Comparison of ENCODE assay signal across 9 cellular contexts in genomic region chr5:136030956-136031611, GRCh38. TPM values are rescaled to one million over a fixed set of nuclear protein-coding genes. Genes with fewer than 3 reads are reported as not detected.
DNase-seq lines count a peak whose midpoint lies in the region; ATAC-seq, FAIRE-seq and TF ChIP-seq lines count a peak whose summit lies in the region.
"Had no signal": no experiment of that assay in that cellular context is flagged by ENCODE, and none has a peak within 500 bp of the region (broad histone marks: within the 10 kb centered on the region; RNA-seq: fewer than 3 reads in every experiment).

No MANE protein-coding gene starts in this region.

- TF ChIP-seq POLR2A in GM12878 (IDR thresholded peaks at IDR 0.05; ENCODE audit: low read depth, low read length) = no peak

- in situ Hi-C loops in GM12878 (cut with MboI) = no loop called here

- no peaks in the 10 kb centered on the region for H4K20me1 ChIP-seq in GM12878 (ENCODE audit: control insufficient read depth, insufficient read depth)

- no peak overlapping the region for H4K12ac ChIP-seq in trophoblast cell (ENCODE audit: low read depth, low read length)

- H2AFZ ChIP-seq in GM12878 (ENCODE audit: control insufficient read depth, low read depth, low read length) (no peak overlapping the region), trophoblast cell (ENCODE audit: insufficient read depth, low read length, poor library complexity) (no peak overlapping the region)

- peak; percentile 59 for FAIRE-seq in GM12878 (lab: Jason Lieb, UNC)
- FAIRE-seq: G401.6 had no signal

- H3K36me3 ChIP-seq in GM12878 (ENCODE audit: control insufficient read depth in 2 of 2, insufficient read depth in 2 of 2, low read length in 1 of 2) = no peaks in the 10 kb centered on the region
- H3K36me3 ChIP-seq in trophoblast cell (ENCODE audit: control insufficient read depth in 1 of 2, insufficient read depth in 2 of 2, low read length in 2 of 2) = peaks cover 38 to 57% of the 10 kb centered on the region in 2 experiments

- no peak overlapping the region for H2BK12ac ChIP-seq in trophoblast cell (ENCODE audit: low read length)

- DNase-seq in GM12878 (ENCODE audit: low read depth, low spot score) (peak; percentile 57), trophoblast cell (no peak), DMS153 treated with DMSO at 0.1 percent for 48 hours (lab: John Stamatoyannopoulos, UW; ENCODE audit: unreplicated experiment) (no peak), KG1 (lab: John Stamatoyannopoulos, UW) (no peak)
- DNase-seq in activated naive CD4-positive, alpha-beta T cell treated with anti-CD3 and anti-CD28 coated beads, Interleukin-2, amount 50 U/mL, for 16 hours = no peak
- DNase-seq in activated CD4-positive, alpha-beta T cell treated with anti-CD3 and anti-CD28 coated beads for 1 hour = no peak

- H3K9me3 ChIP-seq in GM12878 (replicated peaks; ENCODE audit: control insufficient read depth, insufficient read depth, low read length) (no peaks in the 10 kb centered on the region; the same call in 2 of the 3 replicates), trophoblast cell (ENCODE audit: insufficient read depth, low read depth, low read length) (no peaks in the 10 kb centered on the region)

- POLR2A ChIA-PET in GM12878 (lab: Charles Lee) = interaction anchor here (0.5 kb wide), 1 partner anchor 1151 kb away, joined by 3 read pairs; no protein-coding TSS in a partner anchor

- no peak overlapping the region for H2BK5ac ChIP-seq in trophoblast cell (ENCODE audit: low read depth, low read length, poor library complexity)

- H3K79me2 ChIP-seq in GM12878 (ENCODE audit: control insufficient read depth, insufficient read depth, low read length) (no peaks in the 10 kb centered on the region), trophoblast cell (ENCODE audit: control insufficient read depth, insufficient read depth, low read length, poor library complexity) (peaks cover 25% of the 10 kb centered on the region)

- SMC1A ChIA-PET in GM12878 (lab: Charles Lee; ENCODE audit: uncharacterized antibody, unreplicated experiment) = interaction anchor here (1.3 to 4.1 kb wide), 3 partner anchors 12 to 47 kb away, joined by 3 to 14 read pairs (median 5); no protein-coding TSS in a partner anchor

- H3K9ac ChIP-seq in GM12878 (ENCODE audit: control insufficient read depth, insufficient read depth, low read length) (no peak overlapping the region), trophoblast cell (ENCODE audit: low read length) (peak overlapping the region; percentile 97)

- peak overlapping the region; percentile 23 for H4K8ac ChIP-seq in trophoblast cell (ENCODE audit: low read depth, low read length)

- H3K4me1 ChIP-seq in GM12878 (ENCODE audit: control insufficient read depth, insufficient read depth, low read length) = peaks cover 11% of the 10 kb centered on the region; the same call in 1 of the 2 replicates
- peaks cover 23 to 38% of the 10 kb centered on the region in 2 experiments for H3K4me1 ChIP-seq in trophoblast cell (ENCODE audit: control insufficient read depth in 1 of 2, insufficient read depth in 2 of 2, low read length in 2 of 2)

- ATAC-seq in GM18858 (IDR thresholded peaks at IDR 0.05; ENCODE audit: unreplicated experiment) = peak; percentile 64
- ATAC-seq in HG02870 (IDR thresholded peaks at IDR 0.05; ENCODE audit: unreplicated experiment) = peak; percentile 96
- ATAC-seq in GM12878 = peak; percentile 90

- peaks cover 21% of the 10 kb centered on the region for H3K79me1 ChIP-seq in trophoblast cell (ENCODE audit: low read length)

- RAD21 ChIA-PET in GM12878 (lab: Charles Lee; ENCODE audit: unreplicated experiment) = interaction anchor here (1.1 to 1.5 kb wide), 4 partner anchors 12 to 50 kb away, joined by 3 to 7 read pairs (median 3); no protein-coding TSS in a partner anchor

- WGBS in GM12878 (ENCODE audit: insufficient coverage, insufficient replicate concordance, low lambda C conversion rate, missing lambda C conversion rate) = 2% methylated on average over 8 of the region's 8 CpGs
- WGBS in trophoblast cell (ENCODE audit: extremely low coverage, insufficient coverage, insufficient read length) = no CpG with 5 or more reads among the region's 8 CpGs

- peak overlapping the region; percentile 21 for H3K4ac ChIP-seq in trophoblast cell (ENCODE audit: low read depth, low read length)

- H3K23ac ChIP-seq in trophoblast cell (ENCODE audit: low read length) = peak overlapping the region; percentile 18

- no peak for TF ChIP-seq CTCF in GM12878 (IDR thresholded peaks at IDR 0.05 in 2 of 3, conservative IDR thresholded peaks at IDR 0.05 in 1 of 3; ENCODE audit: control insufficient read depth in 2 of 3, extremely low read depth in 1 of 3, insufficient read depth in 1 of 3, low read depth in 3 of 3, low read length in 3 of 3)

- intact Hi-C loops in GM12878 (cut with micrococcal nuclease; ENCODE audit: unreplicated experiment) = no loop called here

- H3K4me3 ChIP-seq in GM12878 (no peak overlapping the region), trophoblast cell (ENCODE audit: low read depth, low read length) (peak overlapping the region; percentile 44)

- no peak overlapping the region for H2AK5ac ChIP-seq in trophoblast cell (ENCODE audit: low read length)

- H3K18ac ChIP-seq in trophoblast cell (ENCODE audit: low read length) = peak overlapping the region; percentile 76

- H3K4me2 ChIP-seq in GM12878 (ENCODE audit: control insufficient read depth, insufficient read depth) (peak overlapping the region; percentile 11; the same call in 1 of the 2 replicates), trophoblast cell (ENCODE audit: low read length) (peak overlapping the region; percentile 66)

- BruUV-seq in GM12878 (replicated peaks; lab: Mats Ljungman, UMichigan) = no TSS peak

- TF ChIP-seq EP300 in GM12878 (IDR thresholded peaks at IDR 0.05; ENCODE audit: borderline replicate concordance in 1 of 2, control insufficient read depth in 1 of 2, low read depth in 2 of 2, low read length in 2 of 2) = no peak

- TF ChIP-seq RAD21 in GM12878 (IDR thresholded peaks at IDR 0.05; ENCODE audit: insufficient read depth, low read depth, low read length) = no peak

- CTCF ChIA-PET in GM12878 (lab: Yijun Ruan, JAX) = interaction anchor here (0.6 to 3.3 kb wide), 10 partner anchors 8 to 245 kb away, joined by 3 to 10 read pairs (median 3); partner anchors contain the start of gene SMAD5

- no peak overlapping the region for H4K91ac ChIP-seq in trophoblast cell (ENCODE audit: low read depth, low read length)

- no peak overlapping the region for H3K14ac ChIP-seq in trophoblast cell (ENCODE audit: low read length)

- H3K27me3 ChIP-seq in GM12878 (replicated peaks in 1 of 2; ENCODE audit: control insufficient read depth in 2 of 2, insufficient read depth in 2 of 2, low read length in 1 of 2) = no peaks in the 10 kb centered on the region; a peak in 1 of 4 replicates
- peaks cover 2% of the 10 kb centered on the region for H3K27me3 ChIP-seq in trophoblast cell (ENCODE audit: insufficient read depth, low read length)

- no peak overlapping the region for H2BK120ac ChIP-seq in trophoblast cell (ENCODE audit: insufficient read depth, low read length, poor library complexity)

- H3K27ac ChIP-seq in GM12878 (ENCODE audit: control insufficient read depth, insufficient read depth) = no peak overlapping the region
- no peak overlapping the region for H3K27ac ChIP-seq in trophoblast cell (ENCODE audit: low read depth, low read length)

TF ChIP-seq in GM12878, 131 proteins besides CTCF, POLR2A, EP300 and RAD21 (continues in another document):
- TF ChIP-seq ZNF592 (IDR thresholded peaks at IDR 0.05) = no peak

RNA-seq across cellular contexts. Expression of gene TGFBI, which starts 2.3 kb away (rescaled TPM):
- 0.84 TPM in 1 of 2 replicates, not detected in the other for total RNA-seq in GM12878 (2013; cell fraction: nucleolus; rRNA removed)
- total RNA-seq in GM12878 (2014; rRNA removed) = 0.17 and 0.71 TPM in 2 replicates
- 0.09 and 0.13 TPM in 2 replicates for total RNA-seq in GM12878 (2014; rRNA removed; fragmentation: Illumina TruSeq; extraction: Trizol)
- 0.64 and 1.3 TPM in 2 replicates for total RNA-seq in GM12878 (2021)
- not detected for polyA plus RNA-seq in GM12878 (2011; ENCODE audit: low read depth)
- 0.06 and 0.20 TPM in 2 replicates for polyA plus RNA-seq in GM12878 (2011; rRNA removed)
- 0.13 and 0.22 TPM in 2 replicates for polyA plus RNA-seq in GM12878 (2011; cell fraction: cytosol; rRNA removed)
- polyA plus RNA-seq in GM12878 (2011; cell fraction: nucleus; rRNA removed) = 0.37 and 0.39 TPM in 2 replicates
- polyA plus RNA-seq in GM12878 (2012) = 0.32 and 0.45 TPM in 2 replicates
- 0.12 TPM in 1 of 2 replicates, not detected in the other for polyA plus RNA-seq in GM12878 (2014; fragmentation: Illumina TruSeq; extraction: Trizol)
- polyA plus RNA-seq in GM12878 (2014; fragmentation: Nextera tagmentation; extraction: Ambion mirVana) = under 1 TPM; 0.16 to 0.22 TPM
- polyA plus RNA-seq in GM12878 (2014; rRNA removed) = 0.13 and 0.23 TPM in 2 replicates
- 1 to 10 TPM; 1.7 to 1.8 TPM for polyA plus RNA-seq in GM12878 (2016; fragmentation: Nextera tagmentation; extraction: Ambion mirVana)
- polyA minus RNA-seq in GM12878 (2011; rRNA and poly(A)+ RNA removed) = 0.44 and 0.62 TPM in 2 replicates
- 0.80 and 1.1 TPM in 2 replicates for polyA minus RNA-seq in GM12878 (2011; cell fraction: cytosol; rRNA and poly(A)+ RNA removed)
- polyA minus RNA-seq in GM12878 (2011; cell fraction: nucleus; rRNA and poly(A)+ RNA removed) = 0.24 TPM in 1 of 2 replicates, not detected in the other
- polyA plus RNA-seq in trophoblast cell (2013) = 3,939 and 3,953 TPM in 2 replicates
